ENCODE assay signal across 1 cellular context in genomic region chr19:6772028-6772865, GRCh38.
TF ChIP-seq lines count a peak whose summit lies in the region.

Gene VAV1, plus strand, starts transcription at chr19:6772708. Its CDS starts 100 bp downstream, at chr19:6772808.

TF ChIP-seq in GM12878, 131 proteins besides CTCF, POLR2A, EP300 and RAD21 (continued from another document and continues in another):
- TF ChIP-seq, protein P1, sequence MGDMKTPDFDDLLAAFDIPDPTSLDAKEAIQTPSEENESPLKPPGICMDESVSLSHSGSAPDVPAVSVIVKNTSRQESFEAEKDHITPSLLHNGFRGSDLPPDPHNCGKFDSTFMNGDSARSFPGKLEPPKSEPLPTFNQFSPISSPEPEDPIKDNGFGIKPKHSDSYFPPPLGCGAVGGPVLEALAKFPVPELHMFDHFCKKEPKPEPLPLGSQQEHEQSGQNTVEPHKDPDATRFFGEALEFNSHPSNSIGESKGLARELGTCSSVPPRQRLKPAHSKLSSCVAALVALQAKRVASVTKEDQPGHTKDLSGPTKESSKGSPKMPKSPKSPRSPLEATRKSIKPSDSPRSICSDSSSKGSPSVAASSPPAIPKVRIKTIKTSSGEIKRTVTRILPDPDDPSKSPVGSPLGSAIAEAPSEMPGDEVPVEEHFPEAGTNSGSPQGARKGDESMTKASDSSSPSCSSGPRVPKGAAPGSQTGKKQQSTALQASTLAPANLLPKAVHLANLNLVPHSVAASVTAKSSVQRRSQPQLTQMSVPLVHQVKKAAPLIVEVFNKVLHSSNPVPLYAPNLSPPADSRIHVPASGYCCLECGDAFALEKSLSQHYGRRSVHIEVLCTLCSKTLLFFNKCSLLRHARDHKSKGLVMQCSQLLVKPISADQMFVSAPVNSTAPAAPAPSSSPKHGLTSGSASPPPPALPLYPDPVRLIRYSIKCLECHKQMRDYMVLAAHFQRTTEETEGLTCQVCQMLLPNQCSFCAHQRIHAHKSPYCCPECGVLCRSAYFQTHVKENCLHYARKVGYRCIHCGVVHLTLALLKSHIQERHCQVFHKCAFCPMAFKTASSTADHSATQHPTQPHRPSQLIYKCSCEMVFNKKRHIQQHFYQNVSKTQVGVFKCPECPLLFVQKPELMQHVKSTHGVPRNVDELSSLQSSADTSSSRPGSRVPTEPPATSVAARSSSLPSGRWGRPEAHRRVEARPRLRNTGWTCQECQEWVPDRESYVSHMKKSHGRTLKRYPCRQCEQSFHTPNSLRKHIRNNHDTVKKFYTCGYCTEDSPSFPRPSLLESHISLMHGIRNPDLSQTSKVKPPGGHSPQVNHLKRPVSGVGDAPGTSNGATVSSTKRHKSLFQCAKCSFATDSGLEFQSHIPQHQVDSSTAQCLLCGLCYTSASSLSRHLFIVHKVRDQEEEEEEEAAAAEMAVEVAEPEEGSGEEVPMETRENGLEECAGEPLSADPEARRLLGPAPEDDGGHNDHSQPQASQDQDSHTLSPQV (IDR thresholded peaks at IDR 0.05), result no peak
- peak; percentile 81; the same call in 1 of the 2 replicates for TF ChIP-seq KDM1A (IDR thresholded peaks at IDR 0.05; ENCODE audit: borderline replicate concordance)
- peak; percentile 10; the same call in 1 of the 2 replicates for TF ChIP-seq IKZF1 (conservative IDR thresholded peaks at IDR 0.05)
- peak; percentile 24; the same call in 1 of the 2 replicates for TF ChIP-seq HCFC1 (IDR thresholded peaks at IDR 0.05; ENCODE audit: low read length)
- TF ChIP-seq CHD2 (IDR thresholded peaks at IDR 0.05; ENCODE audit: borderline replicate concordance, low read depth, low read length), result peak; percentile 26; the same call in 1 of the 2 replicates
- TF ChIP-seq TCF3 (IDR thresholded peaks at IDR 0.05; ENCODE audit: borderline replicate concordance, insufficient read depth, low read depth, low read length), result peak; percentile 77; the same call in 1 of the 2 replicates
- no peak for TF ChIP-seq TBL1XR1 (IDR thresholded peaks at IDR 0.05; ENCODE audit: low read depth, low read length)
- no peak for TF ChIP-seq FOXM1 (IDR thresholded peaks at IDR 0.05; ENCODE audit: low read depth, low read length)
- peak; percentile 60; the same call in 1 of the 2 replicates for TF ChIP-seq CBFB (IDR thresholded peaks at IDR 0.05; ENCODE audit: low read depth)
- no peak for TF ChIP-seq ZNF207 (IDR thresholded peaks at IDR 0.05; ENCODE audit: borderline replicate concordance)
- 0 out of 2 replicates have a peak, but pooled peaks have one; percentile 48 for TF ChIP-seq POLR2AphosphoS2 (IDR thresholded peaks at IDR 0.05; ENCODE audit: low read depth, low read length)
- peak; percentile 83 for TF ChIP-seq TAF1 (IDR thresholded peaks at IDR 0.05; ENCODE audit: borderline replicate concordance, low read depth, low read length)
- TF ChIP-seq MLLT1 (IDR thresholded peaks at IDR 0.05), result 0 out of 2 replicates have a peak, but pooled peaks have one; percentile 17
- TF ChIP-seq NR2C2 (IDR thresholded peaks at IDR 0.05; ENCODE audit: borderline replicate concordance, control insufficient read depth, insufficient read length, low read depth), result no peak
- no peak for TF ChIP-seq RAD51 (IDR thresholded peaks at IDR 0.05)
- peak; percentile 73; the same call in 1 of the 2 replicates for TF ChIP-seq DPF2 (IDR thresholded peaks at IDR 0.05)
- no peak for TF ChIP-seq CEBPZ (IDR thresholded peaks at IDR 0.05; ENCODE audit: low read depth, low read length)
- no peak for TF ChIP-seq NFXL1 (IDR thresholded peaks at IDR 0.05; ENCODE audit: borderline replicate concordance)
- TF ChIP-seq SREBF2 (IDR thresholded peaks at IDR 0.05; ENCODE audit: low read length), result no peak
- no peak for TF ChIP-seq SKIL (IDR thresholded peaks at IDR 0.05; ENCODE audit: low read depth, poor library complexity, severe bottlenecking)
- TF ChIP-seq RB1 (IDR thresholded peaks at IDR 0.05; ENCODE audit: borderline replicate concordance), result peak; percentile 46; the same call in 1 of the 2 replicates
- TF ChIP-seq IKZF2 (IDR thresholded peaks at IDR 0.05), result peak; percentile 15 to 52; a peak in 1 of 4 replicates
- no peak for TF ChIP-seq NR2C1 (IDR thresholded peaks at IDR 0.05)
- no peak for TF ChIP-seq EZH2 (IDR thresholded peaks at IDR 0.05; ENCODE audit: borderline replicate concordance, control insufficient read depth, low read depth, low read length)
- no peak for TF ChIP-seq NR2F1 (conservative IDR thresholded peaks at IDR 0.05)
- peak; percentile 84; the same call in 1 of the 2 replicates for TF ChIP-seq BACH1 (IDR thresholded peaks at IDR 0.05; ENCODE audit: borderline replicate concordance)
- TF ChIP-seq BCL11A (IDR thresholded peaks at IDR 0.05; ENCODE audit: low read depth, low read length), result no peak
- TF ChIP-seq EED (IDR thresholded peaks at IDR 0.05; ENCODE audit: low read depth), result no peak
- TF ChIP-seq, protein P2, sequence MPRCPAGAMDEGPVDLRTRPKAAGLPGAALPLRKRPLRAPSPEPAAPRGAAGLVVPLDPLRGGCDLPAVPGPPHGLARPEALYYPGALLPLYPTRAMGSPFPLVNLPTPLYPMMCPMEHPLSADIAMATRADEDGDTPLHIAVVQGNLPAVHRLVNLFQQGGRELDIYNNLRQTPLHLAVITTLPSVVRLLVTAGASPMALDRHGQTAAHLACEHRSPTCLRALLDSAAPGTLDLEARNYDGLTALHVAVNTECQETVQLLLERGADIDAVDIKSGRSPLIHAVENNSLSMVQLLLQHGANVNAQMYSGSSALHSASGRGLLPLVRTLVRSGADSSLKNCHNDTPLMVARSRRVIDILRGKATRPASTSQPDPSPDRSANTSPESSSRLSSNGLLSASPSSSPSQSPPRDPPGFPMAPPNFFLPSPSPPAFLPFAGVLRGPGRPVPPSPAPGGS (IDR thresholded peaks at IDR 0.05; ENCODE audit: borderline replicate concordance, insufficient read depth, low read depth, low read length, poor library complexity, severe bottlenecking), result peak; percentile 40
- no peak for TF ChIP-seq ZNF384 (IDR thresholded peaks at IDR 0.05; ENCODE audit: borderline replicate concordance, low read depth, low read length)
- TF ChIP-seq, protein P3, sequence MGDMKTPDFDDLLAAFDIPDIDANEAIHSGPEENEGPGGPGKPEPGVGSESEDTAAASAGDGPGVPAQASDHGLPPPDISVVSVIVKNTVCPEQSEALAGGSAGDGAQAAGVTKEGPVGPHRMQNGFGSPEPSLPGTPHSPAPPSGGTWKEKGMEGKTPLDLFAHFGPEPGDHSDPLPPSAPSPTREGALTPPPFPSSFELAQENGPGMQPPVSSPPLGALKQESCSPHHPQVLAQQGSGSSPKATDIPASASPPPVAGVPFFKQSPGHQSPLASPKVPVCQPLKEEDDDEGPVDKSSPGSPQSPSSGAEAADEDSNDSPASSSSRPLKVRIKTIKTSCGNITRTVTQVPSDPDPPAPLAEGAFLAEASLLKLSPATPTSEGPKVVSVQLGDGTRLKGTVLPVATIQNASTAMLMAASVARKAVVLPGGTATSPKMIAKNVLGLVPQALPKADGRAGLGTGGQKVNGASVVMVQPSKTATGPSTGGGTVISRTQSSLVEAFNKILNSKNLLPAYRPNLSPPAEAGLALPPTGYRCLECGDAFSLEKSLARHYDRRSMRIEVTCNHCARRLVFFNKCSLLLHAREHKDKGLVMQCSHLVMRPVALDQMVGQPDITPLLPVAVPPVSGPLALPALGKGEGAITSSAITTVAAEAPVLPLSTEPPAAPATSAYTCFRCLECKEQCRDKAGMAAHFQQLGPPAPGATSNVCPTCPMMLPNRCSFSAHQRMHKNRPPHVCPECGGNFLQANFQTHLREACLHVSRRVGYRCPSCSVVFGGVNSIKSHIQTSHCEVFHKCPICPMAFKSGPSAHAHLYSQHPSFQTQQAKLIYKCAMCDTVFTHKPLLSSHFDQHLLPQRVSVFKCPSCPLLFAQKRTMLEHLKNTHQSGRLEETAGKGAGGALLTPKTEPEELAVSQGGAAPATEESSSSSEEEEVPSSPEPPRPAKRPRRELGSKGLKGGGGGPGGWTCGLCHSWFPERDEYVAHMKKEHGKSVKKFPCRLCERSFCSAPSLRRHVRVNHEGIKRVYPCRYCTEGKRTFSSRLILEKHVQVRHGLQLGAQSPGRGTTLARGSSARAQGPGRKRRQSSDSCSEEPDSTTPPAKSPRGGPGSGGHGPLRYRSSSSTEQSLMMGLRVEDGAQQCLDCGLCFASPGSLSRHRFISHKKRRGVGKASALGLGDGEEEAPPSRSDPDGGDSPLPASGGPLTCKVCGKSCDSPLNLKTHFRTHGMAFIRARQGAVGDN (IDR thresholded peaks at IDR 0.05), result peak; percentile 70
- TF ChIP-seq ESRRA (IDR thresholded peaks at IDR 0.05; ENCODE audit: low read length), result 0 out of 2 replicates have a peak, but pooled peaks have one; percentile 20
- TF ChIP-seq ATF7 (IDR thresholded peaks at IDR 0.05; ENCODE audit: low read depth), result no peak; the same call in 1 of the 2 replicates
- peak; percentile 87; the same call in 1 of the 2 replicates for TF ChIP-seq RCOR1 (conservative IDR thresholded peaks at IDR 0.05; ENCODE audit: low read depth, low read length)
- TF ChIP-seq BMI1 (IDR thresholded peaks at IDR 0.05; ENCODE audit: borderline replicate concordance), result no peak
- TF ChIP-seq, protein P4, sequence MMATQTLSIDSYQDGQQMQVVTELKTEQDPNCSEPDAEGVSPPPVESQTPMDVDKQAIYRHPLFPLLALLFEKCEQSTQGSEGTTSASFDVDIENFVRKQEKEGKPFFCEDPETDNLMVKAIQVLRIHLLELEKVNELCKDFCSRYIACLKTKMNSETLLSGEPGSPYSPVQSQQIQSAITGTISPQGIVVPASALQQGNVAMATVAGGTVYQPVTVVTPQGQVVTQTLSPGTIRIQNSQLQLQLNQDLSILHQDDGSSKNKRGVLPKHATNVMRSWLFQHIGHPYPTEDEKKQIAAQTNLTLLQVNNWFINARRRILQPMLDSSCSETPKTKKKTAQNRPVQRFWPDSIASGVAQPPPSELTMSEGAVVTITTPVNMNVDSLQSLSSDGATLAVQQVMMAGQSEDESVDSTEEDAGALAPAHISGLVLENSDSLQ (IDR thresholded peaks at IDR 0.05), result peak; percentile 87
- TF ChIP-seq POLR2AphosphoS5 (IDR thresholded peaks at IDR 0.05; ENCODE audit: low read length), result peak; percentile 81
- no peak for TF ChIP-seq SMAD5 (IDR thresholded peaks at IDR 0.05; ENCODE audit: low read depth)
- TF ChIP-seq IRF4 (IDR thresholded peaks at IDR 0.05; ENCODE audit: low read depth, low read length), result no peak
- no peak for TF ChIP-seq JUNB (IDR thresholded peaks at IDR 0.05)
- TF ChIP-seq, protein P5, sequence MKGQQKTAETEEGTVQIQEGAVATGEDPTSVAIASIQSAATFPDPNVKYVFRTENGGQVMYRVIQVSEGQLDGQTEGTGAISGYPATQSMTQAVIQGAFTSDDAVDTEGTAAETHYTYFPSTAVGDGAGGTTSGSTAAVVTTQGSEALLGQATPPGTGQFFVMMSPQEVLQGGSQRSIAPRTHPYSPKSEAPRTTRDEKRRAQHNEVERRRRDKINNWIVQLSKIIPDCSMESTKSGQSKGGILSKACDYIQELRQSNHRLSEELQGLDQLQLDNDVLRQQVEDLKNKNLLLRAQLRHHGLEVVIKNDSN (IDR thresholded peaks at IDR 0.05; ENCODE audit: borderline replicate concordance, extremely low read length, insufficient read depth, low read depth, low read length), result no peak
- peak; percentile 65 for TF ChIP-seq MXI1 (IDR thresholded peaks at IDR 0.05; ENCODE audit: low read depth, low read length)
- no peak; the same call in 1 of the 2 replicates for TF ChIP-seq CREM (IDR thresholded peaks at IDR 0.05; ENCODE audit: low read depth)
